ENCODE assay signal across 15 cellular contexts in the genomic region with DNA sequence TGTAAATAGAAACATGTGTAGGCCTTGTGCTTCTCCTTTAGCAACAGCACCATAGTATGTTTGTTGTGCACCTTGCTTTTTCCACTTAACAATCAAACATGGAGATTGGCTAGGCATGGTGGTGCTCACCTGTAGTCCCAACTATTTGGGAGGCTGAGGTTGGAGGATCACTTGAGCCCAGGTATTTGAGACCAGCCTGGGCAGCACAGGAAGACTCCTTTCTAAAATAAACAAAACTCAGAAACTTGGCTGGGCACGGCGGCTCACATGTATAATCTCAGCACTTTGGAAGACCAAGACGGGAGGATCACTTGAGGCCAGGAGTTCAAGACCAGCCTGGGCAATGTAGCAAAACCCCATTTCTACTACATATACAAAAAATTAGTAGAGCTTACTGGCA. TPM values are rescaled to one million over a fixed set of nuclear protein-coding genes. Genes with fewer than 3 reads are reported as not detected.
DNase-seq lines count a peak whose midpoint lies in the region; ATAC-seq and TF ChIP-seq lines count a peak whose summit lies in the region.
"Had no signal": no experiment of that assay in that cellular context is flagged by ENCODE, and none has a peak within 500 bp of the region (broad histone marks: within the 10 kb centered on the region; RNA-seq: fewer than 3 reads in every experiment).

No MANE protein-coding gene starts in this region.

- TF ChIP-seq POLR2A in gastroesophageal sphincter (IDR thresholded peaks at IDR 0.05) (no peak), upper lobe of left lung (IDR thresholded peaks at IDR 0.05) (no peak)

- no peaks in the 10 kb centered on the region for H3K79me2 ChIP-seq in osteoblast (ENCODE audit: insufficient read depth, low read length)

- peak; percentile 33 for DNase-seq in activated effector memory CD4-positive, alpha-beta T cell treated with anti-CD3 and anti-CD28 coated beads, Interleukin-2, amount 50 U/mL, for 16 hours
- no peak for DNase-seq in activated effector memory CD4-positive, alpha-beta T cell treated with Interleukin-2 at 50 U/mL for 16 hours
- DNase-seq in osteoblast (ENCODE audit: insufficient read length, low spot score, missing footprints) = no peak
- DNase-seq in upper lobe of left lung = no peak
- no peak for DNase-seq in NCI-H446 treated with DMSO at 0.1 percent for 48 hours (lab: John Stamatoyannopoulos, UW)
- no peak for DNase-seq in EL
- DNase-seq: activated naive CD8-positive, alpha-beta T cell treated with anti-CD3 and anti-CD28 coated beads, Interleukin-2, amount 10 ng/mL, durations not matched to agents 7 days and 5 days; CD4-positive, alpha-beta memory T cell; NCI-H1092; PC-3; posterior cingulate gyrus; T-cell had no signal

- H3K4me1 ChIP-seq in gastroesophageal sphincter (peaks cover 0 to 60% (median 9%) of the 10 kb centered on the region in 3 donors), osteoblast (ENCODE audit: insufficient read depth, low read length) (peaks cover 22% of the 10 kb centered on the region), upper lobe of left lung (peaks cover 17 to 56% (median 34%) of the 10 kb centered on the region in 4 donors)

- H4K20me1 ChIP-seq in osteoblast (ENCODE audit: insufficient read depth, low read length) = no peaks in the 10 kb centered on the region

- no peaks in the 10 kb centered on the region for H3K27me3 ChIP-seq in gastroesophageal sphincter
- H3K27me3 ChIP-seq in osteoblast (ENCODE audit: insufficient read depth, low read length) = no peaks in the 10 kb centered on the region
- H3K27me3 ChIP-seq in upper lobe of left lung = no peaks in the 10 kb centered on the region

- H3K36me3 ChIP-seq in gastroesophageal sphincter = no peaks in the 10 kb centered on the region
- no peaks in the 10 kb centered on the region for H3K36me3 ChIP-seq in osteoblast (ENCODE audit: insufficient read depth, low read length)
- H3K36me3 ChIP-seq in upper lobe of left lung = no peaks in the 10 kb centered on the region

- no peak overlapping the region for H3K4me3 ChIP-seq in gastroesophageal sphincter
- no peak overlapping the region for H3K4me3 ChIP-seq in osteoblast (ENCODE audit: insufficient read depth, low read length)
- H3K4me3 ChIP-seq in upper lobe of left lung = peak overlapping the region in 1 of 4 donors; percentile 60

- peak overlapping the region; percentile 87 for H3K4me2 ChIP-seq in osteoblast (ENCODE audit: insufficient read depth, low read length)

- 71 to 80% methylated on average over 1 of the region's 3 CpGs for WGBS in gastroesophageal sphincter (ENCODE audit: low coverage in 1 of 2), 2 donors
- WGBS in upper lobe of left lung, 2 donors = 64 to 75% methylated on average over 3 of the region's 3 CpGs

- ATAC-seq in gastroesophageal sphincter (no peak), upper lobe of left lung (ENCODE audit: low FRiP score in 2 of 2) (no peak), HG03196 (IDR thresholded peaks at IDR 0.05; ENCODE audit: unreplicated experiment) (no peak)
- ATAC-seq: PC-3, T-cell had no signal

- TF ChIP-seq EP300 in gastroesophageal sphincter (IDR thresholded peaks at IDR 0.05) = no peak
- TF ChIP-seq EP300 in upper lobe of left lung (IDR thresholded peaks at IDR 0.05) = no peak

- H3K27ac ChIP-seq in gastroesophageal sphincter = peak overlapping the region in 3 of 4 donors; percentile 83 to 84 (median 84)
- H3K27ac ChIP-seq in osteoblast (ENCODE audit: low read depth, low read length) = peak overlapping the region; percentile 76
- peak overlapping the region; percentile 54 to 86 (median 76) for H3K27ac ChIP-seq in upper lobe of left lung

- H3K9me3 ChIP-seq in gastroesophageal sphincter (no peaks in the 10 kb centered on the region), osteoblast (ENCODE audit: low read depth, low read length) (no peaks in the 10 kb centered on the region), upper lobe of left lung (no peaks in the 10 kb centered on the region)

- TF ChIP-seq CTCF in gastroesophageal sphincter (IDR thresholded peaks at IDR 0.05) (no peak), osteoblast (IDR thresholded peaks at IDR 0.05; ENCODE audit: extremely low read depth, low read depth, low read length) (no peak), upper lobe of left lung (IDR thresholded peaks at IDR 0.05) (no peak)

- H2AFZ ChIP-seq in osteoblast (ENCODE audit: low read length) = no peak overlapping the region

RNA-seq across cellular contexts. Expression of a gene that starts 0.9 kb away (rescaled TPM):
- total RNA-seq in gastroesophageal sphincter (10 to 100 TPM; 26.6 to 75.5 (median 46.4) TPM), osteoblast (13.8 and 19.2 TPM in 2 replicates), upper lobe of left lung (100 to 1,000 TPM in 1 of 6 donors, 10 to 100 TPM in 5; 41.7 to 147 (median 60.2) TPM)
- total RNA-seq: activated naive CD8-positive, alpha-beta T cell treated with anti-CD3 and anti-CD28 coated beads, Interleukin-2, amount 10 ng/mL, durations not matched to agents 7 days and 5 days; NCI-H460; PC-3 had no signal

RNA-seq across cellular contexts. Expression of a gene that starts 7.1 kb away (rescaled TPM):
- total RNA-seq in gastroesophageal sphincter = 10 to 100 TPM; 53.6 to 71.5 (median 61.5) TPM
- total RNA-seq in osteoblast = 48.6 and 55.7 TPM in 2 replicates
- total RNA-seq in upper lobe of left lung = 100 to 1,000 TPM in 1 of 6 donors, 10 to 100 TPM in 5; 54.5 to 189 (median 87.6) TPM
